ENCODE assay signal across 8 cellular contexts in the genomic region with DNA sequence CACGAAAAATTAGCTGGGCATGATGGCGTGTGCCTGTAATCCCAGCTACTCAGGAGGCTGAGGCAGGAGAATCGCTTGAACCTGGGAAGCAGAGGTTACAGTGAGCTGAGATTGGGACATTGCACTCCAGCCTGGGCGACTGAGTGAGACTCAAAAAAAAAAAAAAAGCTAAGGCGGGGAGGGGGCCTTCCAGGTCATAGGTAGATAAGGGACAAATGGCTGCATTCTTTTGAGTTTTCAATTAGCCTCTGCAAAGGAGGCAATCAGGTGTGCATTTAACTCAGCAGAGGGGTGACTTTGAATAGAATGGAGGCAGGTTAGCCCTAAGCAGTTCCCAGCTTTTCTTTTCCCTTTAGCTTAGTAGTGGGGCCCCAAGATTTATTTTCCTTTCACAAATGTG. TPM values are rescaled to one million over a fixed set of nuclear protein-coding genes. Genes with fewer than 3 reads are reported as not detected.
DNase-seq lines count a peak whose midpoint lies in the region; ATAC-seq and TF ChIP-seq lines count a peak whose summit lies in the region.

No MANE protein-coding gene starts in this region.

- TF ChIP-seq RAD21 in IMR-90 (IDR thresholded peaks at IDR 0.05; ENCODE audit: low read length) (no peak), neural cell (conservative IDR thresholded peaks at IDR 0.05) (no peak)

- peaks cover 12% of the 10 kb centered on the region for H3K79me2 ChIP-seq in neural cell (replicated peaks; ENCODE audit: insufficient read depth, low read length)

- intact Hi-C loops in IMR-90 (cut with micrococcal nuclease) = loop anchor here (2.0 kb wide), 1 partner anchor 16 kb away; no protein-coding TSS in a partner anchor

- H3K9me3 ChIP-seq in BE2C (no peaks in the 10 kb centered on the region), IMR-90 (ENCODE audit: control insufficient read depth, insufficient read depth, low read length) (no peaks in the 10 kb centered on the region), neural cell (ENCODE audit: low read length) (peaks cover 5% of the 10 kb centered on the region)

- H3K14ac ChIP-seq in IMR-90 (replicated peaks; ENCODE audit: low read depth, low read length) = no peak overlapping the region

- no peaks in the 10 kb centered on the region for H3K9me2 ChIP-seq in neural cell (ENCODE audit: insufficient read depth, low read length)

- H3K4me1 ChIP-seq in BE2C (peaks cover 3% of the 10 kb centered on the region; the same call in 1 of the 2 replicates), IMR-90 (ENCODE audit: control insufficient read depth, insufficient read depth, low read length) (peaks cover 3% of the 10 kb centered on the region)

- CTCF ChIA-PET in IMR-90 (lab: Yijun Ruan, JAX) = interaction anchor here (0.6 kb wide), 2 partner anchors 20 to 26 kb away, joined by 3 to 5 read pairs; no protein-coding TSS in a partner anchor

- no peak overlapping the region for H3K4ac ChIP-seq in IMR-90 (ENCODE audit: low read depth, low read length)

- no peak overlapping the region for H2BK120ac ChIP-seq in IMR-90 (ENCODE audit: low read depth, low read length)

- H3K27me3 Mint-ChIP-seq in chondrocyte (ENCODE audit: low read depth) = no peaks in the 10 kb centered on the region

- no peak overlapping the region for H2AK5ac ChIP-seq in IMR-90 (ENCODE audit: low read depth, low read length)

- WGBS in IMR-90 (ENCODE audit: extremely low coverage in 2 of 2, insufficient read length in 1 of 2), 2 experiments = 13% methylated on average over 1 of the region's 5 CpGs; no CpG with 5 or more reads in 1 of the 2 experiments

- dilution Hi-C loops in IMR-90 (cut with HindIII; ENCODE audit: low sequenced_read_pairs, unreplicated experiment) = no loop called here

- TF ChIP-seq POLR2A in IMR-90 (IDR thresholded peaks at IDR 0.05; ENCODE audit: low read depth, low read length) = no peak

- no peaks in the 10 kb centered on the region for H3K9me3 Mint-ChIP-seq in chondrocyte (ENCODE audit: low read depth)

- TF ChIP-seq CTCF in BE2C (IDR thresholded peaks at IDR 0.05; ENCODE audit: low read depth, low read length) = no peak
- TF ChIP-seq CTCF in IMR-90 (conservative IDR thresholded peaks at IDR 0.05; ENCODE audit: low read depth, low read length) = no peak
- no peak for TF ChIP-seq CTCF in chondrocyte (IDR thresholded peaks at IDR 0.05)
- no peak for TF ChIP-seq CTCF in neural cell (IDR thresholded peaks at IDR 0.05; ENCODE audit: poor library complexity, severe bottlenecking)
- TF ChIP-seq CTCF in GM20000 (IDR thresholded peaks at IDR 0.05; ENCODE audit: extremely low read depth, missing control alignments) = no peak

- peaks cover 30% of the 10 kb centered on the region for H3K4me1 Mint-ChIP-seq in chondrocyte (ENCODE audit: low read depth)

- H3K27ac ChIP-seq in IMR-90 (ENCODE audit: insufficient read depth, low read length) (no peak overlapping the region), neural cell (ENCODE audit: low read length) (no peak overlapping the region)

- BruUV-seq in IMR-90 (replicated peaks; lab: Mats Ljungman, UMichigan) = no TSS peak

- H2BK5ac ChIP-seq in IMR-90 (ENCODE audit: low read depth, low read length, poor library complexity, severe bottlenecking) = no peak overlapping the region

- no peaks in the 10 kb centered on the region for H3F3A ChIP-seq in neural cell (ENCODE audit: insufficient read depth, low read length, poor library complexity, severe bottlenecking)

- no peak overlapping the region for H4K8ac ChIP-seq in IMR-90 (ENCODE audit: low read depth in 2 of 2, low read length in 2 of 2)

- H4K20me1 ChIP-seq in IMR-90 (ENCODE audit: insufficient read depth, low read length) (0 out of 2 replicates have a peak, but pooled peaks cover 4% of the 10 kb centered on the region), neural cell (ENCODE audit: insufficient read depth) (no peaks in the 10 kb centered on the region)

- no peak overlapping the region for H3K56ac ChIP-seq in IMR-90 (ENCODE audit: extremely low read depth, insufficient read depth, low read length)

- peaks cover 0 to 33% of the 10 kb centered on the region in 2 experiments; a peak in 2 of 4 replicates for H3K79me1 ChIP-seq in IMR-90 (ENCODE audit: low read depth in 1 of 2, low read length in 2 of 2)

- no peak overlapping the region for H4K91ac ChIP-seq in IMR-90 (ENCODE audit: insufficient read depth, low read depth, low read length)

- H3K36me3 ChIP-seq in BE2C (no peaks in the 10 kb centered on the region), IMR-90 (ENCODE audit: control insufficient read depth, insufficient read depth, low read length) (peaks cover 7% of the 10 kb centered on the region; the same call in 1 of the 2 replicates), neural cell (ENCODE audit: insufficient read depth, low read length) (no peaks in the 10 kb centered on the region)

- in situ Hi-C loops in IMR-90 (cut with MboI; ENCODE audit: low sequenced_read_pairs) = no loop called here

- H3K4me3 Mint-ChIP-seq in chondrocyte (ENCODE audit: unreplicated experiment) = peak overlapping the region; percentile 73

- no peak for TF ChIP-seq EP300 in neural cell (conservative IDR thresholded peaks at IDR 0.05; ENCODE audit: poor library complexity, severe bottlenecking)

- H3K4me2 ChIP-seq in IMR-90 (ENCODE audit: low read depth, low read length) = peak overlapping the region; percentile 93; the same call in 1 of the 2 replicates
- peak overlapping the region; percentile 10 for H3K4me2 ChIP-seq in neural cell (ENCODE audit: low read length)

- H2AFZ ChIP-seq in IMR-90 (replicated peaks; ENCODE audit: low read length, poor library complexity) = no peak overlapping the region
- H2AFZ ChIP-seq in neural cell (ENCODE audit: low read depth, low read length) = peak overlapping the region; percentile 75

- no peak overlapping the region for H2BK20ac ChIP-seq in IMR-90 (ENCODE audit: low read depth, low read length)

- no peak overlapping the region for H4K5ac ChIP-seq in IMR-90 (ENCODE audit: low read depth, low read length)

- no peak overlapping the region for H3K9ac ChIP-seq in IMR-90 (ENCODE audit: low read depth, low read length)
- H3K9ac ChIP-seq in neural cell (ENCODE audit: low read length) = peak overlapping the region; percentile 84

- no peaks in the 10 kb centered on the region for H3K36me3 Mint-ChIP-seq in chondrocyte (ENCODE audit: low read depth)

- DNase-seq in BE2C = no peak
- no peak for DNase-seq in IMR-90
- DNase-seq in chondrocyte (ENCODE audit: low spot score) = no peak
- no peak for DNase-seq in GM20000 (ENCODE audit: low spot score)
- DNase-seq in NCI-H1436 (lab: John Stamatoyannopoulos, UW) = no peak
- DNase-seq in DMS79 (lab: John Stamatoyannopoulos, UW) = no peak
- DNase-seq in H4 (ENCODE audit: low spot score) = no peak

- H3K18ac ChIP-seq in IMR-90 (ENCODE audit: low read depth, low read length) = no peak overlapping the region

- H3K27ac Mint-ChIP-seq in chondrocyte (ENCODE audit: unreplicated experiment) = no peak overlapping the region

- no peaks in the 10 kb centered on the region; the same call in 1 of the 2 replicates for H3K9me1 ChIP-seq in IMR-90 (ENCODE audit: insufficient read depth, low read length)

- H3K23ac ChIP-seq in IMR-90 (ENCODE audit: low read depth, low read length) = no peak overlapping the region

- H2BK15ac ChIP-seq in IMR-90 (ENCODE audit: low read depth, low read length) = no peak overlapping the region

- POLR2A ChIA-PET in IMR-90 (lab: Charles Lee; ENCODE audit: unreplicated experiment) = no interaction called here

- H3K27me3 ChIP-seq in BE2C (no peaks in the 10 kb centered on the region), IMR-90 (ENCODE audit: control insufficient read depth, insufficient read depth, low read length) (no peaks in the 10 kb centered on the region), neural cell (ENCODE audit: insufficient read depth, low read depth, low read length) (no peaks in the 10 kb centered on the region)

- no peak overlapping the region for H2AK9ac ChIP-seq in IMR-90 (replicated peaks; ENCODE audit: low read depth, low read length, poor library complexity)

- ATAC-seq in IMR-90 (ENCODE audit: low read depth) = no peak

- peak overlapping the region; percentile 86 for H3K4me3 ChIP-seq in BE2C (ENCODE audit: low read depth, low read length)
- no peak overlapping the region; the same call in 1 of the 2 replicates for H3K4me3 ChIP-seq in IMR-90 (ENCODE audit: insufficient read depth, low read depth, low read length)
- peak overlapping the region; percentile 95 for H3K4me3 ChIP-seq in neural cell (ENCODE audit: low read length)

TF ChIP-seq in IMR-90, 13 proteins besides CTCF, POLR2A, EP300 and RAD21:
- TF ChIP-seq FOS (IDR thresholded peaks at IDR 0.05; ENCODE audit: low read depth, low read length) = no peak

TF ChIP-seq in neural cell, 6 proteins besides CTCF, POLR2A, EP300 and RAD21:
- TF ChIP-seq, protein P1, sequence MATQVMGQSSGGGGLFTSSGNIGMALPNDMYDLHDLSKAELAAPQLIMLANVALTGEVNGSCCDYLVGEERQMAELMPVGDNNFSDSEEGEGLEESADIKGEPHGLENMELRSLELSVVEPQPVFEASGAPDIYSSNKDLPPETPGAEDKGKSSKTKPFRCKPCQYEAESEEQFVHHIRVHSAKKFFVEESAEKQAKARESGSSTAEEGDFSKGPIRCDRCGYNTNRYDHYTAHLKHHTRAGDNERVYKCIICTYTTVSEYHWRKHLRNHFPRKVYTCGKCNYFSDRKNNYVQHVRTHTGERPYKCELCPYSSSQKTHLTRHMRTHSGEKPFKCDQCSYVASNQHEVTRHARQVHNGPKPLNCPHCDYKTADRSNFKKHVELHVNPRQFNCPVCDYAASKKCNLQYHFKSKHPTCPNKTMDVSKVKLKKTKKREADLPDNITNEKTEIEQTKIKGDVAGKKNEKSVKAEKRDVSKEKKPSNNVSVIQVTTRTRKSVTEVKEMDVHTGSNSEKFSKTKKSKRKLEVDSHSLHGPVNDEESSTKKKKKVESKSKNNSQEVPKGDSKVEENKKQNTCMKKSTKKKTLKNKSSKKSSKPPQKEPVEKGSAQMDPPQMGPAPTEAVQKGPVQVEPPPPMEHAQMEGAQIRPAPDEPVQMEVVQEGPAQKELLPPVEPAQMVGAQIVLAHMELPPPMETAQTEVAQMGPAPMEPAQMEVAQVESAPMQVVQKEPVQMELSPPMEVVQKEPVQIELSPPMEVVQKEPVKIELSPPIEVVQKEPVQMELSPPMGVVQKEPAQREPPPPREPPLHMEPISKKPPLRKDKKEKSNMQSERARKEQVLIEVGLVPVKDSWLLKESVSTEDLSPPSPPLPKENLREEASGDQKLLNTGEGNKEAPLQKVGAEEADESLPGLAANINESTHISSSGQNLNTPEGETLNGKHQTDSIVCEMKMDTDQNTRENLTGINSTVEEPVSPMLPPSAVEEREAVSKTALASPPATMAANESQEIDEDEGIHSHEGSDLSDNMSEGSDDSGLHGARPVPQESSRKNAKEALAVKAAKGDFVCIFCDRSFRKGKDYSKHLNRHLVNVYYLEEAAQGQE (IDR thresholded peaks at IDR 0.05; ENCODE audit: borderline replicate concordance) = no peak

RNA-seq across cellular contexts. Expression of a gene that starts 0.7 kb away (rescaled TPM):
- 6.1 TPM for polyA plus RNA-seq in BE2C (2012; ENCODE audit: insufficient read depth, insufficient read length, low read depth)
- 21.1 and 22.0 TPM in 2 replicates for total RNA-seq in IMR-90 (2012; rRNA removed)
- 24.0 and 24.9 TPM in 2 replicates for polyA plus RNA-seq in IMR-90 (2012; rRNA removed)
- 19.0 and 22.8 TPM in 2 replicates for polyA plus RNA-seq in IMR-90 (2012; cell fraction: cytosol; rRNA removed)
- polyA plus RNA-seq in IMR-90 (2012; cell fraction: nucleus; rRNA removed; ENCODE audit: low replicate concordance) = 44.6 and 53.6 TPM in 2 replicates
- total RNA-seq in chondrocyte = 22.6 to 27.6 TPM (median 23.7 TPM) in 3 replicates
- polyA plus RNA-seq in neural cell = 33.2 and 34.3 TPM in 2 replicates
- 35.3 and 36.3 TPM in 2 replicates for polyA minus RNA-seq in neural cell
- 21.4 and 26.6 TPM in 2 replicates for total RNA-seq in H4 (2014; rRNA removed; shearing (Covaris generic))
